18 cellular contexts compared by ENCODE assay signal in genomic region chr5:35182541-35183242, GRCh38. TPM values are rescaled to one million over a fixed set of nuclear protein-coding genes. Genes with fewer than 3 reads are reported as not detected.
A peak's percentile ranks its signal among the peaks of the same experiment; 100 is the strongest.
DNase-seq lines count a peak whose midpoint lies in the region; ATAC-seq and TF ChIP-seq lines count a peak whose summit lies in the region.
"Had no signal": no experiment of that assay in that cellular context is flagged by ENCODE, and none has a peak within 500 bp of the region (broad histone marks: within the 10 kb centered on the region; RNA-seq: fewer than 3 reads in every experiment).

No MANE protein-coding gene starts in this region.

- ATAC-seq in GM21528 (IDR thresholded peaks at IDR 0.05; ENCODE audit: low FRiP score, unreplicated experiment) (peak; percentile 14), HG03103 (IDR thresholded peaks at IDR 0.05; ENCODE audit: low read depth, unreplicated experiment) (peak; percentile 8), left lung (peak; percentile 87)
- no peak for ATAC-seq in effector memory CD8-positive, alpha-beta T cell (replicated peaks)
- ATAC-seq: activated CD4-positive, CD25-positive, alpha-beta regulatory T cell treated with anti-CD3 and anti-CD28 coated beads, Interleukin-2, amount 50 U/mL, for 24 hours had no signal

- H3K9me3 Mint-ChIP-seq in effector memory CD8-positive, alpha-beta T cell: no peaks in the 10 kb centered on the region
- H3K9me3 Mint-ChIP-seq: activated naive CD8-positive, alpha-beta T cell treated with anti-CD3 and anti-CD28 coated beads, Interleukin-2, amount 10 ng/mL, durations not matched to agents 7 days and 5 days had no signal

- peak overlapping the region; percentile 30 for H3K4me2 ChIP-seq in skeletal muscle satellite cell (ENCODE audit: low read length)

- H3K27me3 ChIP-seq in left lung (no peaks in the 10 kb centered on the region), skeletal muscle satellite cell (ENCODE audit: control insufficient read depth, insufficient read depth, low read length) (peaks cover 33% of the 10 kb centered on the region)
- H3K27me3 ChIP-seq: BE2C, ovary, SJSA1 had no signal

- H3K9me3 ChIP-seq in left lung (no peaks in the 10 kb centered on the region), skeletal muscle satellite cell (replicated peaks; ENCODE audit: low read length) (no peaks in the 10 kb centered on the region)
- H3K9me3 ChIP-seq: BE2C, ovary, SJSA1 had no signal

- H3K4me1 ChIP-seq in left lung (no peaks in the 10 kb centered on the region), skeletal muscle satellite cell (ENCODE audit: control insufficient read depth, insufficient read depth, low read length) (no peaks in the 10 kb centered on the region)
- H3K4me1 ChIP-seq: BE2C, SJSA1 had no signal

- no peaks in the 10 kb centered on the region for H3K4me1 Mint-ChIP-seq in effector memory CD8-positive, alpha-beta T cell (ENCODE audit: low read depth in 2 of 2)
- H3K4me1 Mint-ChIP-seq: activated naive CD8-positive, alpha-beta T cell treated with anti-CD3 and anti-CD28 coated beads, Interleukin-2, amount 10 ng/mL, durations not matched to agents 7 days and 5 days had no signal

- no peak overlapping the region for H3K9ac ChIP-seq in skeletal muscle satellite cell (ENCODE audit: low read depth, low read length)

- H3K4me3 ChIP-seq in left lung (no peak overlapping the region), skeletal muscle satellite cell (ENCODE audit: low read length) (no peak overlapping the region)
- H3K4me3 ChIP-seq: dorsolateral prefrontal cortex, ovary, SJSA1 had no signal

- H3K36me3 ChIP-seq in left lung (no peaks in the 10 kb centered on the region), skeletal muscle satellite cell (ENCODE audit: insufficient read depth, low read length) (no peaks in the 10 kb centered on the region)
- H3K36me3 ChIP-seq: BE2C, ovary, SJSA1 had no signal

- H3K27ac ChIP-seq in left lung: no peak overlapping the region
- H3K27ac ChIP-seq: dorsolateral prefrontal cortex, ovary, SJSA1 had no signal

- no peaks in the 10 kb centered on the region for H3K36me3 Mint-ChIP-seq in effector memory CD8-positive, alpha-beta T cell (ENCODE audit: insufficient read depth)
- H3K36me3 Mint-ChIP-seq: activated naive CD8-positive, alpha-beta T cell treated with anti-CD3 and anti-CD28 coated beads, Interleukin-2, amount 10 ng/mL, durations not matched to agents 7 days and 5 days had no signal

- DNase-seq in left lung (peak in 1 of 2 donors; percentile 44), A172 (ENCODE audit: low spot score) (no peak)
- DNase-seq in effector memory CD8-positive, alpha-beta T cell: no peak
- DNase-seq in activated CD4-positive, alpha-beta T cell treated with anti-CD3 and anti-CD28 coated beads for 1 hour: no peak
- DNase-seq: activated CD8-positive, alpha-beta memory T cell treated with anti-CD3 and anti-CD28 coated beads for 24 hours; activated naive CD8-positive, alpha-beta T cell treated with anti-CD3 and anti-CD28 coated beads, Interleukin-2, amount 10 ng/mL, durations not matched to agents 7 days and 5 days; GOT3; KG1; T-helper 9 cell had no signal

- no peak overlapping the region for H3K4me3 Mint-ChIP-seq in effector memory CD8-positive, alpha-beta T cell
- H3K4me3 Mint-ChIP-seq: activated naive CD8-positive, alpha-beta T cell treated with anti-CD3 and anti-CD28 coated beads, Interleukin-2, amount 10 ng/mL, durations not matched to agents 7 days and 5 days had no signal

- H3K27me3 Mint-ChIP-seq in effector memory CD8-positive, alpha-beta T cell: peaks cover 7 to 39% of the 10 kb centered on the region in 2 donors

- intact Hi-C loops in left lung (cut with DNase I): no loop called here

- no peak overlapping the region for H3K27ac Mint-ChIP-seq in effector memory CD8-positive, alpha-beta T cell
- H3K27ac Mint-ChIP-seq: activated naive CD8-positive, alpha-beta T cell treated with anti-CD3 and anti-CD28 coated beads, Interleukin-2, amount 10 ng/mL, durations not matched to agents 7 days and 5 days had no signal

- TF ChIP-seq CTCF in left lung (IDR thresholded peaks at IDR 0.05): no peak

RNA-seq across cellular contexts. Expression of gene PRLR, which starts 47.6 kb away (rescaled TPM):
- 1 to 10 TPM in 1 of 2 donors, under 1 TPM in 1; 0.84 to 2.4 TPM for total RNA-seq in left lung
- 0.25 and 0.66 TPM in 2 replicates for total RNA-seq in skeletal muscle satellite cell (2012; rRNA removed)
- total RNA-seq in A172 (2014; rRNA removed; shearing (Covaris generic)): 0.36 TPM in 1 of 2 replicates, not detected in the other
- total RNA-seq: activated naive CD8-positive, alpha-beta T cell treated with anti-CD3 and anti-CD28 coated beads, Interleukin-2, amount 10 ng/mL, durations not matched to agents 7 days and 5 days; bronchial epithelial cell had no signal
